33 cellular contexts compared by ENCODE assay signal in the genomic region with DNA sequence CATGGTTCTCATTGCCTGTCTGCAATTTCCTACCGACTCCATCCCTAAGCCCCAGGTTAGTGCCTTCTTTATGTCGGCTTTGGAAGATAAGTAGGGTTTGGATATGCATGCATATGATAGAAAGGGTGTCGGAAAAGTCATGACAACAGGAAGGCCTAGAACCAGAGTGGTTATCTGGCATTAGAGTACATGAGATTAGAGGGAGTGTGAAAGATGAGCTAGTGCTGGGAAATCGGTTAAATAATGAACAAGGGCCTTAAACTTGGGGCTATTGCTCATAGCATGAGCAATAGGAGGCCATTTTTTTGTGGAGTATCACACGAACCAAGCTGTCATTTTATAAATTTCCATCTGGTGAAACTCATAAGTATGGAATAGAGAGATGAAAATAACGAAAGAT.
"Had no signal": no experiment of that assay in that cellular context is flagged by ENCODE, and none has a peak within 500 bp of the region (broad histone marks: within the 10 kb centered on the region; RNA-seq: fewer than 3 reads in every experiment).

No MANE protein-coding gene starts in this region.

- H3K4me3 ChIP-seq: adrenal gland, body of pancreas, breast epithelium had no signal

- H3K36me3 ChIP-seq: adrenal gland, brain microvascular endothelial cell, breast epithelium had no signal

- DNase-seq: activated B cell treated with CpG ODN at 0.5 μM for 24 hours; activated CD4-positive, alpha-beta memory T cell treated with anti-CD3 and anti-CD28 coated beads for 36 hours; activated CD4-positive, alpha-beta T cell treated with anti-CD3 and anti-CD28 coated beads for 4 hours; activated CD4-positive, alpha-beta T cell treated with anti-CD3 and anti-CD28 coated beads, Interleukin-2, amount 10 ng/mL, durations not matched to agents 24 days and 14 days; activated CD4-positive, alpha-beta T cell treated with anti-CD3 and anti-CD28 coated beads, Interleukin-2, amount 50 U/mL, for 1 hour; activated CD4-positive, alpha-beta T cell treated with anti-CD3 and anti-CD28 coated beads, Interleukin-2, amount 50 U/mL, for 4 hours; activated CD4-positive, CD25-positive, alpha-beta regulatory T cell treated with anti-CD3 and anti-CD28 coated beads, Interleukin-2, amount 50 U/mL, for 72 hours; activated CD8-positive, alpha-beta memory T cell treated with anti-CD3 and anti-CD28 coated beads, Interleukin-2, amount 50 U/mL, for 4 hours; activated CD8-positive, alpha-beta T cell treated with anti-CD3 and anti-CD28 coated beads for 36 hours; activated effector memory CD4-positive, alpha-beta T cell treated with anti-CD3 and anti-CD28 coated beads, Interleukin-2, amount 50 U/mL, for 16 hours; activated gamma-delta T cell treated with Interleukin-2 at 50 U/mL for 16 hours; activated naive CD4-positive, alpha-beta T cell; activated naive CD4-positive, alpha-beta T cell treated with anti-CD3 and anti-CD28 coated beads for 36 hours; activated naive CD4-positive, alpha-beta T cell treated with anti-CD3 and anti-CD28 coated beads, Interleukin-2, amount 50 U/mL, for 16 hours; activated naive CD8-positive, alpha-beta T cell treated with anti-CD3 and anti-CD28 coated beads for 36 hours; activated T-cell treated with anti-CD3 and anti-CD28 coated beads for 4 hours; activated T-cell treated with anti-CD3 and anti-CD28 coated beads, Interleukin-2, amount 50 U/mL, for 1 hour; activated T-cell treated with anti-CD3 and anti-CD28 coated beads, Interleukin-2, amount 50 U/mL, for 4 hours; activated T-cell treated with anti-CD3 and anti-CD28 coated beads, Interleukin-2, amount 50 U/mL, for 72 hours; adrenal gland; amniotic stem cell; aorta; body of pancreas; brain microvascular endothelial cell; caudate nucleus; cerebellar nuclear complex; T-helper 1 cell; T-helper 2 cell; T-helper 9 cell had no signal

- ATAC-seq: activated CD8-positive, alpha-beta T cell treated with anti-CD3 and anti-CD28 coated beads for 36 hours; activated naive CD4-positive, alpha-beta T cell treated with anti-CD3 and anti-CD28 coated beads, Interleukin-2, amount 50 U/mL, for 72 hours; activated T-cell treated with anti-CD3 and anti-CD28 coated beads, Interleukin-2, amount 50 U/mL, for 4 hours; activated T-cell treated with anti-CD3 and anti-CD28 coated beads, Interleukin-2, amount 50 U/mL, for 72 hours; activated T-helper 17 cell treated with anti-CD3 and anti-CD28 coated beads, Interleukin-2, amount 50 U/mL, for 72 hours; body of pancreas had no signal

- H3K4me1 ChIP-seq: adrenal gland, body of pancreas, breast epithelium had no signal

- H3K27me3 ChIP-seq: adrenal gland, body of pancreas, brain microvascular endothelial cell, breast epithelium had no signal

- H3K9me3 ChIP-seq: adrenal gland, body of pancreas had no signal

- H3K27ac ChIP-seq: adrenal gland, body of pancreas, brain microvascular endothelial cell, breast epithelium, VCaP had no signal
